In genomic region chr3:55198554-55198953, GRCh38 we compare ENCODE assay signal across 14 cellular contexts.
DNase-seq lines count a peak whose midpoint lies in the region; TF ChIP-seq lines count a peak whose summit lies in the region.
"Had no signal": no experiment of that assay in that cellular context is flagged by ENCODE, and none has a peak within 500 bp of the region (broad histone marks: within the 10 kb centered on the region; RNA-seq: fewer than 3 reads in every experiment).

No MANE protein-coding gene starts in this region.

- no peaks in the 10 kb centered on the region for H3K36me3 ChIP-seq in thyroid gland
- H3K36me3 ChIP-seq in suprapubic skin = no peaks in the 10 kb centered on the region
- H3K36me3 ChIP-seq: neutrophil, WERI-Rb-1 had no signal

- no peaks in the 10 kb centered on the region for H3K27me3 ChIP-seq in thyroid gland
- no peaks in the 10 kb centered on the region for H3K27me3 ChIP-seq in suprapubic skin
- H3K27me3 ChIP-seq: neutrophil had no signal

- H3K4me3 ChIP-seq in AG09309 (ENCODE audit: control insufficient read depth, low read depth, low read length) = no peak overlapping the region
- no peak overlapping the region for H3K4me3 ChIP-seq in astrocyte of the cerebellum (ENCODE audit: low read depth, low read length)
- H3K4me3 ChIP-seq in thyroid gland (replicated peaks in 1 of 3) = no peak overlapping the region
- H3K4me3 ChIP-seq in suprapubic skin = no peak overlapping the region

- H3K4me1 ChIP-seq in thyroid gland (no peaks in the 10 kb centered on the region), suprapubic skin (no peaks in the 10 kb centered on the region)

- DNase-seq in AG09309 (ENCODE audit: low read depth) = peak; percentile 95
- peak; percentile 91 for DNase-seq in M059J (ENCODE audit: low read depth)
- DNase-seq in astrocyte of the cerebellum (ENCODE audit: low read depth) = peak; percentile 24
- DNase-seq in kidney tubule cell (ENCODE audit: low spot score) = peak; percentile 87
- no peak for DNase-seq in thyroid gland
- DNase-seq in cerebellar cortex (ENCODE audit: low spot score) = no peak
- no peak for DNase-seq in GM20000 (ENCODE audit: low spot score)
- no peak for DNase-seq in suprapubic skin (ENCODE audit: low spot score in 2 of 2)
- DNase-seq: C1 segment of cervical spinal cord; effector CD4-positive, alpha-beta T cell; GDM1; MM.1S; WERI-Rb-1 had no signal

- TF ChIP-seq EP300 in suprapubic skin (IDR thresholded peaks at IDR 0.05) = no peak

- H3K9me3 ChIP-seq in thyroid gland (no peaks in the 10 kb centered on the region), suprapubic skin (no peaks in the 10 kb centered on the region)
- H3K9me3 ChIP-seq: neutrophil had no signal

- TF ChIP-seq POLR2A in thyroid gland (IDR thresholded peaks at IDR 0.05) (no peak), suprapubic skin (IDR thresholded peaks at IDR 0.05) (no peak)

- intact Hi-C loops in thyroid gland (cut with DNase I) = no loop called here

- in situ Hi-C loops in astrocyte of the cerebellum (cut with HindIII; ENCODE audit: low sequenced_read_pairs) = no loop called here

- no peak for TF ChIP-seq CTCF in AG09309 (IDR thresholded peaks at IDR 0.05; ENCODE audit: control insufficient read depth, insufficient read depth, low read depth, low read length, missing control alignments)
- no peak for TF ChIP-seq CTCF in astrocyte of the cerebellum (IDR thresholded peaks at IDR 0.05; ENCODE audit: low read depth, low read length, missing control alignments)
- TF ChIP-seq CTCF in thyroid gland (IDR thresholded peaks at IDR 0.05) = no peak
- TF ChIP-seq CTCF in GM20000 (IDR thresholded peaks at IDR 0.05; ENCODE audit: extremely low read depth, missing control alignments) = no peak
- no peak for TF ChIP-seq CTCF in suprapubic skin (IDR thresholded peaks at IDR 0.05)

- 82 to 90% methylated on average over 4 of the region's 4 CpGs for WGBS in thyroid gland, 2 donors
- WGBS in suprapubic skin = 87% methylated on average over 4 of the region's 4 CpGs

- H3K27ac ChIP-seq in thyroid gland (no peak overlapping the region), suprapubic skin (no peak overlapping the region)
- H3K27ac ChIP-seq: neutrophil, WERI-Rb-1 had no signal

Comparison
In these comparisons a context has a peak if more than half of its experiments do, and no peak if none do; other contexts are left out.
1. DNase-seq: peak in AG09309 (single experiment), M059J (single experiment), astrocyte of the cerebellum (single experiment) and kidney tubule cell (single experiment); none in thyroid gland (0 of 2), cerebellar cortex (single experiment), GM20000 (single experiment) and suprapubic skin (0 of 2).